Comparison of ENCODE assay signal across 9 cellular contexts in the genomic region with DNA sequence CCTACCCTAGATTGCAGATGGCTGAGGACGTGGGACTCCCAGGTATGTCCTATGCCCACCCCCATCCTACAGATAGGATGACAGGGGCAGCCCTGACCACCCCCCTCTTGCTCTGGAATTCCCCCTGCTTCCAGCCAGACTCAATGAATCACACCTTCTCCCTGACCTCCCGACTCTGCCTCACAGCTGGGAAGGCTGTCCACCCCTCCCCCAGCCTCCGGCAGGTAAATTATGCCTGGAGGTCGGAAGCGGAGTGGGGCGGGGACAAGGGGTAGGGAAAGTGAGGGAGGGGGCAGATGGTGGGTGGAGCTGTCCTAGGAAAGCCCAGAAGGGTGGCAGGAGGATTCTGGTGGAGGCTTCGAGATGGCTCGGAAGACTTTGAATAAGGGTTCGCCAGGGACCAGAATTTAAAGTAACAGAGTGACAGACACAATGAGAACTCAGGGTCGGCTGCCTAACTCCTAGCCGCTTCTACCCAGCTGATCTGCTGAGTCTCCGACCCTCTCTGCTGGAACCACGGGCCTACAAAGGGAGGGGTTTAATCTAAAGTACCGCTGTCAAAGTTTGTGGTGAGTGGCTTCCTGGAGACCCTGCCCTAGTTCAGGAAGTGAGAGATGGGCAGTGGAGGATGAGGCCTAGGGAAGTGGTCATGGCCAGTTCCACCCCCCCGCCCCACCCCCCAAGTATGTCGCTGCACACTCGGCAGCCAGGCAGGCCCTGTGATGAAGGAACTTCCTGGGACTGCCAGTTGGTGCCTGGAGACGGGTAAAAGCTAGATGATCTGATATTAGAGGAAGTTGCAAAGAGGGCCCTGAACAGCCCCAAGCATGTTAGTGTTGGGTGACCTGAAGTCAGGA. TPM values are rescaled to one million over a fixed set of nuclear protein-coding genes. Genes with fewer than 3 reads are reported as not detected.
DNase-seq lines count a peak whose midpoint lies in the region; ATAC-seq, FAIRE-seq and TF ChIP-seq lines count a peak whose summit lies in the region.
"Had no signal": no experiment of that assay in that cellular context is flagged by ENCODE, and none has a peak within 500 bp of the region (broad histone marks: within the 10 kb centered on the region; RNA-seq: fewer than 3 reads in every experiment).

No MANE protein-coding gene starts in this region.

- TF ChIP-seq CTCF in right atrium auricular region (IDR thresholded peaks at IDR 0.05) (no peak), D721Med (IDR thresholded peaks at IDR 0.05; ENCODE audit: insufficient read depth, missing control alignments) (no peak)

- DNase-seq in activated naive CD4-positive, alpha-beta T cell treated with Interleukin-2 at 50 U/mL for 16 hours: peak; percentile 33
- no peak for DNase-seq in activated naive CD4-positive, alpha-beta T cell treated with anti-CD3 and anti-CD28 coated beads, Interleukin-2, amount 50 U/mL, for 16 hours
- no peak for DNase-seq in right atrium auricular region (ENCODE audit: low spot score)
- DNase-seq in sciatic nerve (ENCODE audit: low spot score): no peak
- no peak for DNase-seq in COR-L47 (lab: John Stamatoyannopoulos, UW)
- DNase-seq in D721Med (ENCODE audit: insufficient read length, low spot score): no peak
- DNase-seq in middle frontal gyrus (ENCODE audit: extremely low spot score, low spot score): no peak

- H3K27me3 ChIP-seq in right atrium auricular region: no peaks in the 10 kb centered on the region

- H3K9me3 Mint-ChIP-seq in activated T-helper 17 cell treated with anti-CD3 and anti-CD28 coated beads, Interleukin-2, amount 50 U/mL, for 72 hours: peaks cover 9% of the 10 kb centered on the region

- peak; percentile 8 for ATAC-seq in activated T-helper 17 cell treated with anti-CD3 and anti-CD28 coated beads, Interleukin-2, amount 50 U/mL, for 72 hours (replicated peaks)
- peak; percentile 2 for ATAC-seq in sciatic nerve

- peaks cover 0 to 71% of the 10 kb centered on the region in 2 donors for H3K4me1 ChIP-seq in right atrium auricular region

- peak overlapping the region; percentile 85 for H3K4me3 Mint-ChIP-seq in activated T-helper 17 cell treated with anti-CD3 and anti-CD28 coated beads, Interleukin-2, amount 50 U/mL, for 72 hours

- H3K27ac Mint-ChIP-seq in activated T-helper 17 cell treated with anti-CD3 and anti-CD28 coated beads, Interleukin-2, amount 50 U/mL, for 72 hours: peak overlapping the region; percentile 84

- H3K36me3 ChIP-seq in right atrium auricular region: no peaks in the 10 kb centered on the region

- no peaks in the 10 kb centered on the region for H3K27me3 Mint-ChIP-seq in activated T-helper 17 cell treated with anti-CD3 and anti-CD28 coated beads, Interleukin-2, amount 50 U/mL, for 72 hours

- H3K36me3 Mint-ChIP-seq in activated T-helper 17 cell treated with anti-CD3 and anti-CD28 coated beads, Interleukin-2, amount 50 U/mL, for 72 hours (ENCODE audit: low read depth): no peaks in the 10 kb centered on the region

- FAIRE-seq in D721Med (lab: Jason Lieb, UNC): no peak
- FAIRE-seq: TTC549 had no signal

- peaks cover 56% of the 10 kb centered on the region for H3K4me1 Mint-ChIP-seq in activated T-helper 17 cell treated with anti-CD3 and anti-CD28 coated beads, Interleukin-2, amount 50 U/mL, for 72 hours

- peak overlapping the region in 1 of 2 donors; percentile 17 for H3K4me3 ChIP-seq in right atrium auricular region

- H3K27ac ChIP-seq in right atrium auricular region: peak overlapping the region; percentile 86 to 88

- intact Hi-C loops in sciatic nerve (cut with DNase I): no loop called here

- H3K9me3 ChIP-seq in right atrium auricular region: peaks cover 0 to under 1% of the 10 kb centered on the region in 2 donors

RNA-seq across cellular contexts. Expression of a gene that starts 4.2 kb away (rescaled TPM):
- total RNA-seq in activated T-helper 17 cell treated with anti-CD3 and anti-CD28 coated beads, Interleukin-2, amount 50 U/mL, for 72 hours: 10 to 100 TPM; 17.2 to 19.2 TPM
- 10 to 100 TPM; 26.1 to 28.1 TPM for total RNA-seq in right atrium auricular region
- total RNA-seq in sciatic nerve: 101 TPM
